In genomic region chr1:235072096-235072495, GRCh38 we compare ENCODE assay signal across 26 cellular contexts. TPM values are rescaled to one million over a fixed set of nuclear protein-coding genes. Genes with fewer than 3 reads are reported as not detected.
DNase-seq lines count a peak whose midpoint lies in the region; ATAC-seq, FAIRE-seq and TF ChIP-seq lines count a peak whose summit lies in the region.
"Had no signal": no experiment of that assay in that cellular context is flagged by ENCODE, and none has a peak within 500 bp of the region (broad histone marks: within the 10 kb centered on the region; RNA-seq: fewer than 3 reads in every experiment).

No MANE protein-coding gene starts in this region.

- H3K27ac Mint-ChIP-seq in activated CD4-positive, alpha-beta T cell treated with anti-CD3 and anti-CD28 coated beads, Interleukin-2, amount 10 ng/mL, durations not matched to agents 7 days and 5 days, result peak overlapping the region; percentile 48
- no peak overlapping the region for H3K27ac Mint-ChIP-seq in activated CD4-positive, alpha-beta T cell treated with anti-CD3 and anti-CD28 coated beads, Interleukin-2, amount 10 ng/mL, durations not matched to agents 24 days and 14 days
- H3K27ac Mint-ChIP-seq: naive thymus-derived CD8-positive, alpha-beta T cell; T-helper 17 cell; type B pancreatic cell had no signal

- 88% methylated on average over 6 of the region's 6 CpGs for WGBS in HepG2 (ENCODE audit: low lambda C conversion rate)
- WGBS in ovary, 3 donors, result 85 to 93% (median 91%) methylated on average over 6 of the region's 6 CpGs

- no peak for ATAC-seq in Panc1
- no peak for ATAC-seq in HepG2
- ATAC-seq in gastrocnemius medialis, result no peak
- ATAC-seq in GM19455 (IDR thresholded peaks at IDR 0.05; ENCODE audit: unreplicated experiment), result no peak
- ATAC-seq: naive thymus-derived CD8-positive, alpha-beta T cell; T-helper 17 cell had no signal

- CTCF ChIA-PET in activated CD4-positive, alpha-beta T cell treated with anti-CD3 and anti-CD28 coated beads, Interleukin-2, amount 10 ng/mL, durations not matched to agents 7 days and 5 days (lab: Charles Lee), result no interaction called here
- CTCF ChIA-PET in Panc1 (lab: Charles Lee) (no interaction called here), HepG2 (lab: Yijun Ruan, JAX; ENCODE audit: low intra/inter-chr PET ratio, low total read pairs) (no interaction called here)

- BruUV-seq in Panc1 (replicated peaks; lab: Mats Ljungman, UMichigan), result no TSS peak
- BruUV-seq in HepG2 (replicated peaks; lab: Mats Ljungman, UMichigan), result no TSS peak

- POLR2A ChIA-PET in activated CD4-positive, alpha-beta T cell treated with anti-CD3 and anti-CD28 coated beads, Interleukin-2, amount 10 ng/mL, durations not matched to agents 7 days and 5 days (lab: Charles Lee), result no interaction called here
- POLR2A ChIA-PET in Panc1 (lab: Charles Lee) (interaction anchor here (0.6 kb wide), 1 partner anchor 461 kb away, joined by 4 read pairs; no protein-coding TSS in a partner anchor), HepG2 (lab: Yijun Ruan, JAX) (interaction anchor here (2.1 to 9.6 kb wide), 10 partner anchors 11 to 461 kb away, joined by 7 to 309 read pairs (median 78); partner anchors contain the start of gene IRF2BP2)

- H3K4me3 Mint-ChIP-seq in activated CD4-positive, alpha-beta T cell treated with anti-CD3 and anti-CD28 coated beads, Interleukin-2, amount 10 ng/mL, durations not matched to agents 7 days and 5 days, result no peak overlapping the region
- H3K4me3 Mint-ChIP-seq in activated CD4-positive, alpha-beta T cell treated with anti-CD3 and anti-CD28 coated beads, Interleukin-2, amount 10 ng/mL, durations not matched to agents 24 days and 14 days, result no peak overlapping the region
- H3K4me3 Mint-ChIP-seq: naive thymus-derived CD8-positive, alpha-beta T cell; T-helper 17 cell; type B pancreatic cell had no signal

- no peaks in the 10 kb centered on the region for H3K27me3 Mint-ChIP-seq in activated CD4-positive, alpha-beta T cell treated with anti-CD3 and anti-CD28 coated beads, Interleukin-2, amount 10 ng/mL, durations not matched to agents 7 days and 5 days
- H3K27me3 Mint-ChIP-seq in activated CD4-positive, alpha-beta T cell treated with anti-CD3 and anti-CD28 coated beads, Interleukin-2, amount 10 ng/mL, durations not matched to agents 24 days and 14 days, result no peaks in the 10 kb centered on the region
- H3K27me3 Mint-ChIP-seq: type B pancreatic cell had no signal

- H3K4me3 ChIP-seq in Panc1 (ENCODE audit: low read depth in 2 of 2, low read length in 2 of 2) (no peak overlapping the region), HepG2 (replicated peaks in 1 of 3; ENCODE audit: insufficient read depth in 1 of 3, low read depth in 2 of 3, low read length in 3 of 3) (no peak overlapping the region), gastrocnemius medialis (no peak overlapping the region), ovary (no peak overlapping the region)
- H3K4me3 ChIP-seq: SK-N-MC had no signal

- no peak for DNase-seq in activated CD4-positive, alpha-beta T cell treated with anti-CD3 and anti-CD28 coated beads, Interleukin-2, amount 10 ng/mL, durations not matched to agents 7 days and 5 days
- no peak for DNase-seq in activated CD4-positive, alpha-beta T cell treated with anti-CD3 and anti-CD28 coated beads, Interleukin-2, amount 10 ng/mL, durations not matched to agents 24 days and 14 days
- no peak for DNase-seq in Panc1 (ENCODE audit: low read depth, low spot score)
- no peak for DNase-seq in HepG2 (ENCODE audit: low spot score)
- DNase-seq in gastrocnemius medialis, result no peak
- no peak for DNase-seq in ovary
- DNase-seq in cerebellar nuclear complex (lab: John Stamatoyannopoulos, UW), result no peak
- DNase-seq: 8988T; activated CD4-positive, alpha-beta T cell treated with anti-CD3 and anti-CD28 coated beads, Interleukin-2, amount 50 U/mL, for 4 hours; AML-193; amniotic stem cell; caudate nucleus; DMS79 treated with DMSO at 0.1 percent for 48 hours; foreskin melanocyte; KG1; naive thymus-derived CD8-positive, alpha-beta T cell; NCI-H146; NCI-H524; NK-92 treated with Interleukin-12 subunit alpha and Interleukin-12 subunit beta, amount 100 ng/mL, for 24 hours; stimulated activated CD4-positive, alpha-beta T cell treated with anti-CD3 and anti-CD28 coated beads, Interleukin-2, amount 100 ng/mL, for 48 hours; stimulated activated naive CD4-positive, alpha-beta T cell treated with Interleukin-2 at 50 U/mL for 16 hours; T-helper 17 cell had no signal

- TF ChIP-seq CTCF in Panc1 (IDR thresholded peaks at IDR 0.05) (no peak), HepG2 (CRISPR knock-in tag; IDR thresholded peaks at IDR 0.05) (no peak), gastrocnemius medialis (IDR thresholded peaks at IDR 0.05 in 4 of 5, conservative IDR thresholded peaks at IDR 0.05 in 1 of 5) (no peak), ovary (IDR thresholded peaks at IDR 0.05) (no peak)

- in situ Hi-C loops in Panc1 (cut with HindIII; ENCODE audit: low pct_unique_long_range_greater_than_20kb, low sequenced_read_pairs), result loop anchor here (10.0 kb wide), 2 partner anchors 117 to 327 kb away; no protein-coding TSS in a partner anchor
- in situ Hi-C loops in HepG2 (cut with HindIII; ENCODE audit: extremely low pct_ligation_motif_present, low pct_unique_long_range_greater_than_20kb), result loop anchor here (5.0 kb wide), 1 partner anchor 460 kb away; the partner anchor contains the start of gene IRF2BP2
- in situ Hi-C loops in gastrocnemius medialis (cut with MboI; ENCODE audit: low sequenced_read_pairs in 4 of 4), result loop anchor here (5.0 to 10.0 kb wide), 7 partner anchors 75 to 537 kb away; no protein-coding TSS in a partner anchor

- H3K9me3 Mint-ChIP-seq in activated CD4-positive, alpha-beta T cell treated with anti-CD3 and anti-CD28 coated beads, Interleukin-2, amount 10 ng/mL, durations not matched to agents 7 days and 5 days, result no peaks in the 10 kb centered on the region
- no peaks in the 10 kb centered on the region for H3K9me3 Mint-ChIP-seq in activated CD4-positive, alpha-beta T cell treated with anti-CD3 and anti-CD28 coated beads, Interleukin-2, amount 10 ng/mL, durations not matched to agents 24 days and 14 days
- H3K9me3 Mint-ChIP-seq: naive thymus-derived CD8-positive, alpha-beta T cell; type B pancreatic cell had no signal

- H3K4me2 ChIP-seq in HepG2 (ENCODE audit: low read depth, low read length), result no peak overlapping the region

- TF ChIP-seq POLR2A in HepG2 (IDR thresholded peaks at IDR 0.05; ENCODE audit: insufficient read depth in 1 of 2, low read depth in 2 of 2, low read length in 2 of 2) (no peak), gastrocnemius medialis (IDR thresholded peaks at IDR 0.05) (no peak), ovary (IDR thresholded peaks at IDR 0.05) (no peak)

- H3K9ac ChIP-seq in HepG2 (ENCODE audit: insufficient read depth, low read depth, low read length), result 0 out of 2 replicates have a peak overlapping the region, but pooled peaks have one; percentile 7

- no peak for TF ChIP-seq RAD21 in HepG2 (CRISPR knock-in tag; IDR thresholded peaks at IDR 0.05)

- intact Hi-C loops in activated CD4-positive, alpha-beta T cell treated with anti-CD3 and anti-CD28 coated beads, Interleukin-2, amount 10 ng/mL, durations not matched to agents 24 days and 14 days (cut with micrococcal nuclease), result no loop called here
- intact Hi-C loops in Panc1 (cut with micrococcal nuclease; ENCODE audit: unreplicated experiment) (loop anchor here (10.0 kb wide), 1 partner anchor 197 kb away; no protein-coding TSS in a partner anchor), HepG2 (cut with micrococcal nuclease; ENCODE audit: unreplicated experiment) (no loop called here), gastrocnemius medialis (cut with DNase I; ENCODE audit: low total_unique reads) (loop anchor here (10.0 kb wide), 1 partner anchor 157 kb away; no protein-coding TSS in a partner anchor), ovary (cut with DNase I) (loop anchor here in 2 of 4 donors (10.0 kb wide), 3 partner anchors 87 to 337 kb away; no protein-coding TSS in a partner anchor)

- FAIRE-seq in HepG2 (lab: Jason Lieb, UNC), result no peak
- FAIRE-seq: keratinocyte had no signal

- H3K4me1 ChIP-seq in Panc1 (ENCODE audit: control insufficient read depth, insufficient read depth, low read length) (peaks cover 87% of the 10 kb centered on the region), HepG2 (ENCODE audit: insufficient read depth, low read length) (peaks cover 91% of the 10 kb centered on the region), gastrocnemius medialis (peaks cover 77 to 86% of the 10 kb centered on the region in 2 donors), ovary (ENCODE audit: insufficient read depth) (peaks cover 13% of the 10 kb centered on the region)

- H4K20me1 ChIP-seq in HepG2 (ENCODE audit: insufficient read depth, low read length), result no peaks in the 10 kb centered on the region

- H3K27ac ChIP-seq in Panc1 (ENCODE audit: low read length) (peak overlapping the region; percentile 100), HepG2 (ENCODE audit: extremely low read length, insufficient read depth, low read length) (peak overlapping the region; percentile 99), gastrocnemius medialis (peak overlapping the region; percentile 87 to 100 (median 95)), ovary (no peak overlapping the region)
- H3K27ac ChIP-seq: SK-N-MC had no signal

- H3K79me2 ChIP-seq in HepG2 (ENCODE audit: insufficient read depth, low read length), result peaks cover 41% of the 10 kb centered on the region

- H3K36me3 Mint-ChIP-seq in activated CD4-positive, alpha-beta T cell treated with anti-CD3 and anti-CD28 coated beads, Interleukin-2, amount 10 ng/mL, durations not matched to agents 7 days and 5 days (ENCODE audit: low read depth), result no peaks in the 10 kb centered on the region
- H3K36me3 Mint-ChIP-seq in activated CD4-positive, alpha-beta T cell treated with anti-CD3 and anti-CD28 coated beads, Interleukin-2, amount 10 ng/mL, durations not matched to agents 24 days and 14 days (ENCODE audit: low read depth), result no peaks in the 10 kb centered on the region
- H3K36me3 Mint-ChIP-seq: naive thymus-derived CD8-positive, alpha-beta T cell; type B pancreatic cell had no signal

- TF ChIP-seq EP300 in HepG2 (IDR thresholded peaks at IDR 0.05; ENCODE audit: low read depth in 2 of 2, low read length in 2 of 2), result no peak
- TF ChIP-seq EP300 in HepG2 (CRISPR knock-in tag; IDR thresholded peaks at IDR 0.05; ENCODE audit: borderline replicate concordance), result no peak
- TF ChIP-seq EP300 in ovary (IDR thresholded peaks at IDR 0.05), result no peak

- H3K36me3 ChIP-seq in Panc1 (ENCODE audit: control insufficient read depth, insufficient read depth, low read length) (no peaks in the 10 kb centered on the region), HepG2 (replicated peaks in 1 of 2; ENCODE audit: control insufficient read depth in 1 of 2, insufficient read depth in 2 of 2, low read length in 2 of 2) (0 out of 5 replicates have a peak, but pooled peaks cover 0 to 4% of the 10 kb centered on the region in 2 experiments), gastrocnemius medialis (no peaks in the 10 kb centered on the region), ovary (no peaks in the 10 kb centered on the region)

- H2AFZ ChIP-seq in HepG2 (ENCODE audit: low read length), result no peak overlapping the region

- H3K27me3 ChIP-seq in Panc1 (ENCODE audit: control insufficient read depth, insufficient read depth, low read length) (no peaks in the 10 kb centered on the region), HepG2 (ENCODE audit: control insufficient read depth in 1 of 2, insufficient read depth in 2 of 2, low read length in 2 of 2) (no peaks in the 10 kb centered on the region; a peak in 1 of 5 replicates), gastrocnemius medialis (no peaks in the 10 kb centered on the region), ovary (no peaks in the 10 kb centered on the region)

- no peaks in the 10 kb centered on the region for H3K9me3 ChIP-seq in Panc1 (ENCODE audit: control insufficient read depth, insufficient read depth, low read depth, low read length)
- no peaks in the 10 kb centered on the region for H3K9me3 ChIP-seq in HepG2 (ENCODE audit: low read length)
- H3K9me3 ChIP-seq in gastrocnemius medialis, result no peaks in the 10 kb centered on the region
- no peaks in the 10 kb centered on the region for H3K9me3 ChIP-seq in ovary

- peaks cover 34% of the 10 kb centered on the region for H3K4me1 Mint-ChIP-seq in activated CD4-positive, alpha-beta T cell treated with anti-CD3 and anti-CD28 coated beads, Interleukin-2, amount 10 ng/mL, durations not matched to agents 7 days and 5 days
- peaks cover 43% of the 10 kb centered on the region for H3K4me1 Mint-ChIP-seq in activated CD4-positive, alpha-beta T cell treated with anti-CD3 and anti-CD28 coated beads, Interleukin-2, amount 10 ng/mL, durations not matched to agents 24 days and 14 days

RNA-seq across cellular contexts. Expression of gene TOMM20, which starts 56.5 kb away (rescaled TPM):
- total RNA-seq in activated CD4-positive, alpha-beta T cell treated with anti-CD3 and anti-CD28 coated beads, Interleukin-2, amount 10 ng/mL, durations not matched to agents 7 days and 5 days, result 10 to 100 TPM; 52.5 to 71.5 TPM
- 119 and 140 TPM in 2 replicates for total RNA-seq in activated CD4-positive, alpha-beta T cell treated with anti-CD3 and anti-CD28 coated beads, Interleukin-2, amount 10 ng/mL, durations not matched to agents 24 days and 14 days
- 101 TPM for total RNA-seq in Panc1 (2021; ENCODE audit: unreplicated experiment)
- polyA plus RNA-seq in Panc1 (2012; ENCODE audit: insufficient read length), result 73.5 TPM
- total RNA-seq in HepG2 (2016; rRNA removed; fragmentation: Illumina TruSeq; extraction: Trizol), result 138 and 153 TPM in 2 replicates
- total RNA-seq in HepG2 (2016; cell fraction: cytosol; rRNA removed; fragmentation: Illumina TruSeq; extraction: Trizol; ENCODE audit: low read depth), result 69.4 and 87.9 TPM in 2 replicates
- total RNA-seq in HepG2 (2016; cell fraction: insoluble cytoplasmic fraction; rRNA removed; fragmentation: Illumina TruSeq; extraction: Trizol), result 150 and 155 TPM in 2 replicates
- 161 and 181 TPM in 2 replicates for total RNA-seq in HepG2 (2016; cell fraction: membrane; rRNA removed; fragmentation: Illumina TruSeq; extraction: Trizol)
- 122 and 141 TPM in 2 replicates for total RNA-seq in HepG2 (2016; cell fraction: nucleus; rRNA removed; fragmentation: Illumina TruSeq; extraction: Trizol)
- 298 and 376 TPM in 2 replicates for polyA plus RNA-seq in HepG2 (2011; rRNA removed)
- 138 and 172 TPM in 2 replicates for polyA plus RNA-seq in HepG2 (2011; cell fraction: cytosol; rRNA removed)
- polyA plus RNA-seq in HepG2 (2011; cell fraction: nucleus; rRNA removed), result 48.3 and 58.7 TPM in 2 replicates
- polyA plus RNA-seq in HepG2 (2012), result 275 and 344 TPM in 2 replicates
- polyA plus RNA-seq in HepG2 (2016; cell fraction: cytosol; fragmentation: Illumina TruSeq; extraction: Trizol; ENCODE audit: low read depth), result 107 and 127 TPM in 2 replicates
- polyA plus RNA-seq in HepG2 (2016; cell fraction: insoluble cytoplasmic fraction; fragmentation: Illumina TruSeq; extraction: Trizol; ENCODE audit: low read depth), result 138 and 146 TPM in 2 replicates
- polyA plus RNA-seq in HepG2 (2016; cell fraction: membrane; fragmentation: Illumina TruSeq; extraction: Trizol; ENCODE audit: low read depth), result 182 and 204 TPM in 2 replicates
- polyA plus RNA-seq in HepG2 (2016; cell fraction: nucleus; fragmentation: Illumina TruSeq; extraction: Trizol; ENCODE audit: insufficient read depth, low read depth), result 192 and 196 TPM in 2 replicates
- polyA minus RNA-seq in HepG2 (2011; rRNA and poly(A)+ RNA removed; ENCODE audit: low replicate concordance), result 29.6 and 82.1 TPM in 2 replicates
- 136 and 144 TPM in 2 replicates for polyA minus RNA-seq in HepG2 (2011; cell fraction: cytosol; rRNA and poly(A)+ RNA removed)
- polyA minus RNA-seq in HepG2 (2011; cell fraction: nucleus; rRNA and poly(A)+ RNA removed), result 77.8 and 97.8 TPM in 2 replicates
- 10 to 100 TPM; 51.7 to 71.8 (median 62.3) TPM for total RNA-seq in gastrocnemius medialis
- 100 to 1,000 TPM; 104 to 153 (median 118) TPM for total RNA-seq in ovary
- 100 to 1,000 TPM; 120 to 124 TPM for polyA plus RNA-seq in ovary

Comparison
In these comparisons a context has a peak if more than half of its experiments do, and no peak if none do; other contexts are left out.
1. H3K27ac ChIP-seq: peak in Panc1 (single experiment), HepG2 (single experiment) and gastrocnemius medialis (4 of 4); none in ovary (0 of 2).
2. intact Hi-C loops: an anchor here in Panc1 (10.0 kb wide) and gastrocnemius medialis (10.0 kb wide); none called in activated CD4-positive, alpha-beta T cell treated with anti-CD3 and anti-CD28 coated beads, Interleukin-2, amount 10 ng/mL, durations not matched to agents 24 days and 14 days and HepG2.